Comparison of ENCODE assay signal across 9 cellular contexts in the genomic region with DNA sequence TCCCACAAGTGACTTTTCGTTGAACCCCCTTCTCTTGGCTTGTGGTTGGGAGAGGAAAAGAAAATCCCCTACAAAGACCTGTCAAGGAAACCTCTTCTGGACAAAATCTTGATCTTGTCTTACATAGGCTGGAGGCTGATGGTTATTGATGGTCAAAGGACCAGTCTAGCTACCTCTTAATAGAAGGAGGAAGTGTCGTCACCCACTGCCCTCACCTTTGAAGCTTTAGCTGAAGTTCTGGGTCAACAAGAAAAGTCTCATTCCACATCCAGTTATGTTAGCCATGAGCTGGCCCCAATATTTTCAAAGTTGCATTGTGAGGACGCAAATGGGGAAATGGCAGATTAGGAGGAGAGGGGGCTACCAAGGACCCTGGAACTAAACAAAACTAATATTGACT. TPM values are rescaled to one million over a fixed set of nuclear protein-coding genes. Genes with fewer than 3 reads are reported as not detected.
"Had no signal": no experiment of that assay in that cellular context is flagged by ENCODE, and none has a peak within 500 bp of the region (broad histone marks: within the 10 kb centered on the region; RNA-seq: fewer than 3 reads in every experiment).

No MANE protein-coding gene starts in this region.

- H3K4me2 ChIP-seq: GM23338 had no signal

- H3K4me3 ChIP-seq: GM23248, GM23338, HAP-1 had no signal

- H3K27ac ChIP-seq: GM23248 had no signal

- H3K9ac ChIP-seq: GM23248 had no signal

- ATAC-seq: GM23338, HCT116 had no signal

- H3K9me3 ChIP-seq: HAP-1 had no signal

- H3K27ac Mint-ChIP-seq: GM23338, H9, HFFc6 had no signal

- H2AFZ ChIP-seq: GM23248, GM23338 had no signal

- DNase-seq: GM23248, GOT3, H7, H9, HCEC 1CT, HFFc6 had no signal

- H3K36me3 ChIP-seq: HAP-1 had no signal

- H3K4me3 Mint-ChIP-seq: GM23338, H9, HFFc6 had no signal

- H3K4me1 ChIP-seq: HAP-1 had no signal

- H3K4me1 Mint-ChIP-seq: H9 had no signal

RNA-seq across cellular contexts. Expression of a gene that starts 6.2 kb away (rescaled TPM):
- total RNA-seq: GM23248 had no signal
- polyA plus RNA-seq: GM23248 had no signal
